Comparison of ENCODE assay signal across 24 cellular contexts in genomic region chr10:71636588-71636987, GRCh38.
"Had no signal": no experiment of that assay in that cellular context is flagged by ENCODE, and none has a peak within 500 bp of the region (broad histone marks: within the 10 kb centered on the region; RNA-seq: fewer than 3 reads in every experiment).

No MANE protein-coding gene starts in this region.

- H3K4me3 ChIP-seq: adrenal gland, body of pancreas, breast epithelium, MG63, SJCRH30, SK-N-MC had no signal

- DNase-seq: activated CD4-positive, alpha-beta T cell treated with anti-CD3 and anti-CD28 coated beads for 36 hours; activated CD4-positive, alpha-beta T cell treated with anti-CD3 and anti-CD28 coated beads, Interleukin-2, amount 10 ng/mL, durations not matched to agents 7 days and 5 days; activated CD4-positive, alpha-beta T cell treated with anti-CD3 and anti-CD28 coated beads, Interleukin-2, amount 50 U/mL, for 48 hours; activated CD8-positive, alpha-beta T cell treated with anti-CD3 and anti-CD28 coated beads, Interleukin-2, amount 10 ng/mL, durations not matched to agents 7 days and 5 days; activated gamma-delta T cell; activated naive CD4-positive, alpha-beta T cell treated with Interleukin-2 at 50 U/mL for 16 hours; activated T-cell treated with anti-CD3 and anti-CD28 coated beads, Interleukin-2, amount 50 U/mL, for 24 hours; adrenal gland; body of pancreas; Kasumi-1; MG63; NCI-H1048; NCI-H1105 treated with DMSO at 0.1 percent for 48 hours; NCI-H1436; NCI-H1694; NCI-H2029; NCI-H345; NCI-H524 treated with DMSO at 0.1 percent for 48 hours; SHP77; SJCRH30 had no signal

- H3K4me1 ChIP-seq: breast epithelium had no signal

- ATAC-seq: activated CD4-positive, alpha-beta T cell treated with anti-CD3 and anti-CD28 coated beads for 36 hours; activated CD8-positive, alpha-beta T cell treated with anti-CD3 and anti-CD28 coated beads, Interleukin-2, amount 10 ng/mL, durations not matched to agents 7 days and 5 days; activated naive CD4-positive, alpha-beta T cell treated with anti-CD3 and anti-CD28 coated beads, Interleukin-2, amount 50 U/mL, for 72 hours; body of pancreas; Panc1 had no signal

- H3K27me3 ChIP-seq: adrenal gland, body of pancreas, breast epithelium, MG63, SJCRH30 had no signal

- H3K36me3 ChIP-seq: adrenal gland, breast epithelium, MG63, SJCRH30 had no signal

- H3K9me3 ChIP-seq: adrenal gland, body of pancreas, breast epithelium, MG63, SJCRH30 had no signal

- H3K27ac ChIP-seq: adrenal gland, body of pancreas, breast epithelium, SJCRH30, SK-N-MC had no signal
